In genomic region chr12:22248079-22248478, GRCh38 we compare ENCODE assay signal across 16 cellular contexts.
DNase-seq lines count a peak whose midpoint lies in the region; ATAC-seq and TF ChIP-seq lines count a peak whose summit lies in the region.
"Had no signal": no experiment of that assay in that cellular context is flagged by ENCODE, and none has a peak within 500 bp of the region (broad histone marks: within the 10 kb centered on the region; RNA-seq: fewer than 3 reads in every experiment).

No MANE protein-coding gene starts in this region.

- H3K4me3 ChIP-seq in left ventricle myocardium inferior (no peak overlapping the region), lower lobe of right lung (no peak overlapping the region), upper lobe of right lung (no peak overlapping the region)
- H3K4me3 ChIP-seq: BLaER1, GM23338 had no signal

- peaks cover 0 to 3% (median 0%) of the 10 kb centered on the region in 5 experiments for H3K9me3 Mint-ChIP-seq in brain
- H3K9me3 Mint-ChIP-seq: CD14-positive monocyte; CD8-positive, alpha-beta T cell; GM23338 had no signal

- intact Hi-C loops in Right ventricle myocardium superior (cut with DNase I), result no loop called here
- intact Hi-C loops in left ventricle myocardium inferior (cut with micrococcal nuclease), result no loop called here
- intact Hi-C loops in lower lobe of right lung (cut with DNase I), result no loop called here
- intact Hi-C loops in upper lobe of right lung (cut with DNase I), result no loop called here

- H3K27me3 Mint-ChIP-seq in brain, result no peaks in the 10 kb centered on the region

- H3K4me1 ChIP-seq in left ventricle myocardium inferior, result no peaks in the 10 kb centered on the region
- H3K4me1 ChIP-seq in lower lobe of right lung, result no peaks in the 10 kb centered on the region
- no peaks in the 10 kb centered on the region for H3K4me1 ChIP-seq in upper lobe of right lung

- DNase-seq in Right ventricle myocardium superior (no peak), left ventricle myocardium inferior (no peak), lower lobe of right lung (no peak), upper lobe of right lung (no peak), NCI-H146 treated with DMSO at 0.1 percent for 48 hours (lab: John Stamatoyannopoulos, UW; ENCODE audit: unreplicated experiment) (no peak)
- DNase-seq in activated CD4-positive, alpha-beta T cell treated with anti-CD3 and anti-CD28 coated beads for 1 hour, result no peak
- DNase-seq: 8988T; Calu3; CD8-positive, alpha-beta T cell; DMS79 treated with DMSO at 0.1 percent for 48 hours; GF-D8; HCEC 1CT had no signal

- ATAC-seq in Right ventricle myocardium superior (ENCODE audit: poor library complexity), result peak; percentile 25
- peak; percentile 62 to 69 for ATAC-seq in lower lobe of right lung
- ATAC-seq in upper lobe of right lung, result peak; percentile 62
- ATAC-seq: CD8-positive, alpha-beta T cell; GM23338 had no signal

- peaks cover 24% of the 10 kb centered on the region for H3K4me1 Mint-ChIP-seq in brain

- H3K36me3 Mint-ChIP-seq in brain, result peaks cover 34% of the 10 kb centered on the region
- H3K36me3 Mint-ChIP-seq: CD14-positive monocyte had no signal

- no peak for TF ChIP-seq CTCF in left ventricle myocardium inferior (IDR thresholded peaks at IDR 0.05; ENCODE audit: borderline replicate concordance)
- no peak for TF ChIP-seq CTCF in brain (conservative IDR thresholded peaks at IDR 0.05)
- no peak for TF ChIP-seq CTCF in lower lobe of right lung (IDR thresholded peaks at IDR 0.05)
- no peak for TF ChIP-seq CTCF in upper lobe of right lung (IDR thresholded peaks at IDR 0.05)

- H3K27me3 ChIP-seq in left ventricle myocardium inferior (ENCODE audit: low read depth) (no peaks in the 10 kb centered on the region), lower lobe of right lung (ENCODE audit: low read depth) (no peaks in the 10 kb centered on the region), upper lobe of right lung (no peaks in the 10 kb centered on the region)

- H3K27ac ChIP-seq in left ventricle myocardium inferior (replicated peaks) (no peak overlapping the region), lower lobe of right lung (no peak overlapping the region), upper lobe of right lung (no peak overlapping the region)
- H3K27ac ChIP-seq: BLaER1 had no signal

- no peak overlapping the region for H3K4me3 Mint-ChIP-seq in brain
- H3K4me3 Mint-ChIP-seq: CD14-positive monocyte; CD8-positive, alpha-beta T cell; GM23338 had no signal

- H3K9me3 ChIP-seq in left ventricle myocardium inferior (replicated peaks) (no peaks in the 10 kb centered on the region), lower lobe of right lung (no peaks in the 10 kb centered on the region), upper lobe of right lung (no peaks in the 10 kb centered on the region)
- H3K9me3 ChIP-seq: BLaER1 had no signal

- H3K27ac Mint-ChIP-seq in brain, result peak overlapping the region in 3 of 5 experiments; percentile 16 to 62 (median 32)
- H3K27ac Mint-ChIP-seq: CD14-positive monocyte; CD8-positive, alpha-beta T cell; GM23338 had no signal

- H3K36me3 ChIP-seq in left ventricle myocardium inferior (no peaks in the 10 kb centered on the region), lower lobe of right lung (no peaks in the 10 kb centered on the region), upper lobe of right lung (no peaks in the 10 kb centered on the region)
- H3K36me3 ChIP-seq: BLaER1 had no signal
